In the genomic region with DNA sequence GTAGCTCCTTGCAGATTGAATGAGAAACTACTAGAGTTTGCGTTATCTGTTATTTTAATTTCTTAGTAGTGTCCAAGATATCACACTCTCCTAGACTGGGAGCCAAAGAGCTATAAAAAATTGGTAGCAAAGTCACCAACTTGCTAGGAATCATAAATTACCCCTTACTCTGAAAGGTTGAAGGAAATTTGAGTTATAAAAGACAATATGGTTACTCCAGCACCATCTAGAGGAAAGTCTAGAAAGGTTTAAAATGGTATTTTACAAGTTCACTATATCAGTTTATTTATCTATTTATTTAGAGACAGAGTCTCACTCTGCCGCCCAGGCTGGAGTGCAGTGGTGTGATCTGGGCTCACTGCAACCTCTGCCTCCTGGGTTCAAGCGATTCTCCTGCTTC, we compare ENCODE assay signal across 8 cellular contexts.
A peak's percentile ranks its signal among the peaks of the same experiment; 100 is the strongest.
DNase-seq lines count a peak whose midpoint lies in the region; ATAC-seq and TF ChIP-seq lines count a peak whose summit lies in the region.

No MANE protein-coding gene starts in this region.

- H3K4me1 ChIP-seq in DND-41 (ENCODE audit: insufficient read depth, low read length) (no peaks in the 10 kb centered on the region), Loucy (ENCODE audit: insufficient read depth, low read length, poor library complexity, severe bottlenecking) (peaks cover 15% of the 10 kb centered on the region), body of pancreas (peaks cover 17% of the 10 kb centered on the region), thyroid gland (peaks cover 13 to 22% of the 10 kb centered on the region in 2 donors)

- H3K27me3 ChIP-seq in DND-41 (ENCODE audit: insufficient read depth, low read length, poor library complexity) = no peaks in the 10 kb centered on the region
- no peaks in the 10 kb centered on the region for H3K27me3 ChIP-seq in Loucy (ENCODE audit: insufficient read depth, low read length, poor library complexity, severe bottlenecking)
- no peaks in the 10 kb centered on the region for H3K27me3 ChIP-seq in body of pancreas
- no peaks in the 10 kb centered on the region for H3K27me3 ChIP-seq in thyroid gland

- H3K27ac Mint-ChIP-seq in neural crest cell (ENCODE audit: unreplicated experiment) = no peak overlapping the region

- H3K27me3 Mint-ChIP-seq in neural crest cell (ENCODE audit: low read depth) = no peaks in the 10 kb centered on the region

- H3K9me3 Mint-ChIP-seq in neural crest cell = no peaks in the 10 kb centered on the region

- H2AFZ ChIP-seq in DND-41 (ENCODE audit: low read depth, low read length) (no peak overlapping the region), Loucy (ENCODE audit: low read length) (no peak overlapping the region)

- H3K9me3 ChIP-seq in DND-41 (ENCODE audit: insufficient read depth, low read length, severe bottlenecking) = no peaks in the 10 kb centered on the region
- no peaks in the 10 kb centered on the region for H3K9me3 ChIP-seq in Loucy (ENCODE audit: insufficient read depth, low read depth, low read length)
- H3K9me3 ChIP-seq in body of pancreas = no peaks in the 10 kb centered on the region
- no peaks in the 10 kb centered on the region for H3K9me3 ChIP-seq in thyroid gland

- H3K36me3 Mint-ChIP-seq in neural crest cell (ENCODE audit: low read depth) = peaks cover 4% of the 10 kb centered on the region

- no peak overlapping the region for H3K4me3 ChIP-seq in DND-41 (ENCODE audit: low read depth in 1 of 2, low read length in 2 of 2)
- no peak overlapping the region for H3K4me3 ChIP-seq in Loucy (ENCODE audit: low read length, poor library complexity, severe bottlenecking)
- H3K4me3 ChIP-seq in body of pancreas = no peak overlapping the region
- no peak overlapping the region for H3K4me3 ChIP-seq in thyroid gland (replicated peaks in 1 of 3)

- no peaks in the 10 kb centered on the region for H3K36me3 ChIP-seq in DND-41 (ENCODE audit: insufficient read depth, low read length)
- H3K36me3 ChIP-seq in Loucy (ENCODE audit: insufficient read depth, low read length) = no peaks in the 10 kb centered on the region
- no peaks in the 10 kb centered on the region for H3K36me3 ChIP-seq in body of pancreas (replicated peaks in 1 of 2; ENCODE audit: insufficient read depth in 1 of 2, low read depth in 2 of 2)
- no peaks in the 10 kb centered on the region for H3K36me3 ChIP-seq in thyroid gland

- no peaks in the 10 kb centered on the region for H3K9me2 ChIP-seq in Loucy (replicated peaks; ENCODE audit: low read depth, low read length)

- H3K27ac ChIP-seq in DND-41 (ENCODE audit: low read length) (no peak overlapping the region), body of pancreas (no peak overlapping the region), thyroid gland (no peak overlapping the region)

- H3K9ac ChIP-seq in DND-41 (ENCODE audit: low read depth, low read length) = no peak overlapping the region
- no peak overlapping the region for H3K9ac ChIP-seq in Loucy (ENCODE audit: low read depth, low read length, poor library complexity, severe bottlenecking)

- no peaks in the 10 kb centered on the region for H3F3A ChIP-seq in Loucy (ENCODE audit: low read depth)

- intact Hi-C loops in body of pancreas (cut with DNase I) (no loop called here), thyroid gland (cut with DNase I) (no loop called here)

- 46 to 55% methylated on average over 3 of the region's 3 CpGs for whole genome bisulfite sequencing in body of pancreas, 2 donors
- WGBS in thyroid gland, 2 donors = 61 to 66% methylated on average over 3 of the region's 3 CpGs

- ATAC-seq in DND-41 (ENCODE audit: insufficient read depth, low read depth) = 0 out of 3 replicates have a peak, but pooled peaks have one; percentile 39
- ATAC-seq in body of pancreas = no peak
- no peak for ATAC-seq in GM18511 (IDR thresholded peaks at IDR 0.05; ENCODE audit: unreplicated experiment)

- no peak for TF ChIP-seq POLR2A in body of pancreas (IDR thresholded peaks at IDR 0.05)
- TF ChIP-seq POLR2A in thyroid gland (IDR thresholded peaks at IDR 0.05) = no peak

- H3K79me2 ChIP-seq in DND-41 (ENCODE audit: insufficient read depth, low read length) = 0 out of 2 replicates have a peak, but pooled peaks cover 5% of the 10 kb centered on the region
- H3K79me2 ChIP-seq in Loucy (ENCODE audit: insufficient read depth, low read length) = peaks cover 23% of the 10 kb centered on the region; the same call in 1 of the 2 replicates

- peaks cover 4% of the 10 kb centered on the region; the same call in 1 of the 2 replicates for H4K20me1 ChIP-seq in DND-41 (ENCODE audit: insufficient read depth, low read length)
- no peaks in the 10 kb centered on the region for H4K20me1 ChIP-seq in Loucy (ENCODE audit: insufficient read depth, low read length, poor library complexity, severe bottlenecking)

- DNase-seq in DND-41 = no peak
- DNase-seq in body of pancreas = no peak
- no peak for DNase-seq in neural crest cell (ENCODE audit: low read depth, low spot score)
- DNase-seq in activated naive CD4-positive, alpha-beta T cell treated with Interleukin-2 at 50 U/mL for 16 hours = no peak
- DNase-seq in thyroid gland = no peak
- no peak for DNase-seq in NCI-H345 (lab: John Stamatoyannopoulos, UW)

- H3K4me1 Mint-ChIP-seq in neural crest cell = peaks cover 3% of the 10 kb centered on the region

- H3K4me2 ChIP-seq in DND-41 (ENCODE audit: insufficient read depth, low read length) (no peak overlapping the region), Loucy (ENCODE audit: low read depth, low read length, poor library complexity, severe bottlenecking) (no peak overlapping the region)

- TF ChIP-seq CTCF in DND-41 (IDR thresholded peaks at IDR 0.05; ENCODE audit: borderline replicate concordance, extremely low read depth, low read length, poor library complexity, severe bottlenecking) (peak; percentile 48), Loucy (conservative IDR thresholded peaks at IDR 0.05; ENCODE audit: low read length) (peak; percentile 70), body of pancreas (IDR thresholded peaks at IDR 0.05) (peak in 6 of 7 experiments; percentile 20 to 53 (median 39)), neural crest cell (conservative IDR thresholded peaks at IDR 0.05) (peak; percentile 62), thyroid gland (IDR thresholded peaks at IDR 0.05) (peak in 3 of 6 experiments; percentile 47 to 51 (median 47))

- no peak overlapping the region for H3K4me3 Mint-ChIP-seq in neural crest cell
